8 cellular contexts compared by ENCODE assay signal in genomic region chr6:36839819-36840379, GRCh38. TPM values are rescaled to one million over a fixed set of nuclear protein-coding genes. Genes with fewer than 3 reads are reported as not detected.
DNase-seq lines count a peak whose midpoint lies in the region; ATAC-seq and TF ChIP-seq lines count a peak whose summit lies in the region.

No MANE protein-coding gene starts in this region.

- intact Hi-C loops in activated B cell treated with CpG ODN at 0.5 μM for 24 hours (cut with micrococcal nuclease) (no loop called here), dorsolateral prefrontal cortex (cut with DNase I) (loop anchor here in 1 of 2 donors (5.0 kb wide), 2 partner anchors 48 to 73 kb away; no protein-coding TSS in a partner anchor)

- no peak overlapping the region for H3K27ac Mint-ChIP-seq in activated B cell treated with CpG ODN at 0.5 μM for 24 hours

- no peaks in the 10 kb centered on the region for H3K79me1 ChIP-seq in mesenchymal stem cell (replicated peaks; ENCODE audit: low read length, poor library complexity, severe bottlenecking)

- peak; percentile 85 for DNase-seq in AG08396 (ENCODE audit: low spot score)
- DNase-seq in HFF-Myc (ENCODE audit: extremely low read depth, low read depth), result no peak
- peak; percentile 36 for DNase-seq in activated B cell treated with CpG ODN at 0.5 μM for 24 hours
- DNase-seq in dorsolateral prefrontal cortex, result peak in 5 of 10 donors; percentile 38 to 73 (median 55)
- DNase-seq in mesenchymal stem cell, result peak; percentile 40
- peak; percentile 21 for DNase-seq in stimulated activated naive CD4-positive, alpha-beta T cell treated with Interleukin-2 at 50 U/mL for 16 hours (lab: John Stamatoyannopoulos, UW)

- H3K9me3 ChIP-seq in mesenchymal stem cell (ENCODE audit: control insufficient read depth, low read length), result no peaks in the 10 kb centered on the region

- peak overlapping the region; percentile 81 for H3K4me3 Mint-ChIP-seq in activated B cell treated with CpG ODN at 0.5 μM for 24 hours

- ATAC-seq in activated B cell treated with CpG ODN at 0.5 μM for 24 hours (ENCODE audit: low read depth) (peak; percentile 73), HG02588 (IDR thresholded peaks at IDR 0.05; ENCODE audit: unreplicated experiment) (no peak), HG03097 (IDR thresholded peaks at IDR 0.05; ENCODE audit: low FRiP score, unreplicated experiment) (no peak)

- H3K9ac ChIP-seq in mesenchymal stem cell (ENCODE audit: low read length), result no peak overlapping the region

- H2BK15ac ChIP-seq in mesenchymal stem cell (ENCODE audit: low read depth, poor library complexity, severe bottlenecking), result no peak overlapping the region

- H3K4me3 ChIP-seq in HFF-Myc (replicated peaks; ENCODE audit: low read depth, low read length) (peak overlapping the region; percentile 42), dorsolateral prefrontal cortex (peak overlapping the region; percentile 26 to 73 (median 59)), mesenchymal stem cell (ENCODE audit: insufficient read depth in 1 of 2, low read depth in 1 of 2, low read length in 2 of 2) (peak overlapping the region; percentile 49 to 67)

- no peak overlapping the region for H3K4ac ChIP-seq in mesenchymal stem cell (ENCODE audit: low read depth in 1 of 2, low read length in 2 of 2)

- POLR2A ChIA-PET in activated B cell treated with CpG ODN at 0.5 μM for 24 hours (lab: Charles Lee), result interaction anchor here (0.6 kb wide), 1 partner anchor 245 kb away, joined by 3 read pairs; no protein-coding TSS in a partner anchor

- CTCF ChIA-PET in activated B cell treated with CpG ODN at 0.5 μM for 24 hours (lab: Charles Lee), result interaction anchor here (2.6 kb wide), 1 partner anchor 12 kb away, joined by 8 read pairs; no protein-coding TSS in a partner anchor

- H2AK5ac ChIP-seq in mesenchymal stem cell (ENCODE audit: low read length, severe bottlenecking), result no peak overlapping the region

- no peak overlapping the region for H2AFZ ChIP-seq in mesenchymal stem cell (ENCODE audit: low read depth, low read length)

- H3K23ac ChIP-seq in mesenchymal stem cell (ENCODE audit: low read length in 2 of 2), result peak overlapping the region in 1 of 2 experiments; percentile 1

- no peak overlapping the region for H4K8ac ChIP-seq in mesenchymal stem cell (ENCODE audit: low read length)

- peak overlapping the region; percentile 24 for H2BK120ac ChIP-seq in mesenchymal stem cell (ENCODE audit: low read depth, low read length)

- peak overlapping the region; percentile 86 for H3K4me2 ChIP-seq in mesenchymal stem cell (ENCODE audit: low read length, poor library complexity, severe bottlenecking)

- H3K27ac ChIP-seq in dorsolateral prefrontal cortex (peak overlapping the region in 51 of 59 donors; percentile 11 to 92 (median 70)), mesenchymal stem cell (ENCODE audit: low read length, poor library complexity, severe bottlenecking) (no peak overlapping the region)

- TF ChIP-seq CTCF in HFF-Myc (IDR thresholded peaks at IDR 0.05; ENCODE audit: low read depth, low read length, missing control alignments), result no peak
- no peak for TF ChIP-seq CTCF in activated B cell treated with CpG ODN at 0.5 μM for 24 hours (IDR thresholded peaks at IDR 0.05)
- TF ChIP-seq CTCF in dorsolateral prefrontal cortex (IDR thresholded peaks at IDR 0.05 in 54 of 56, conservative IDR thresholded peaks at IDR 0.05 in 2 of 56; ENCODE audit: low read depth in 1 of 56, partially characterized antibody in 56 of 56), result peak in 21 of 56 donors; percentile 9 to 41 (median 17)

- H2BK5ac ChIP-seq in mesenchymal stem cell (ENCODE audit: low read depth, low read length, poor library complexity, severe bottlenecking), result no peak overlapping the region

- peaks cover 0 to 4% (median 0%) of the 10 kb centered on the region in 45 donors for H3K27me3 ChIP-seq in dorsolateral prefrontal cortex
- H3K27me3 ChIP-seq in mesenchymal stem cell (ENCODE audit: control insufficient read depth in 1 of 2, insufficient read depth in 1 of 2, low read length in 2 of 2), result peaks cover 48 to 79% of the 10 kb centered on the region in 2 experiments

- H2BK12ac ChIP-seq in mesenchymal stem cell (ENCODE audit: low read length in 2 of 2), result no peak overlapping the region

- peaks cover 28% of the 10 kb centered on the region for H3K27me3 Mint-ChIP-seq in activated B cell treated with CpG ODN at 0.5 μM for 24 hours

- peaks cover 15% of the 10 kb centered on the region for H3K4me1 Mint-ChIP-seq in activated B cell treated with CpG ODN at 0.5 μM for 24 hours

- H3K36me3 Mint-ChIP-seq in activated B cell treated with CpG ODN at 0.5 μM for 24 hours (ENCODE audit: low read depth), result no peaks in the 10 kb centered on the region

- no peaks in the 10 kb centered on the region for H3K36me3 ChIP-seq in mesenchymal stem cell (ENCODE audit: control insufficient read depth in 1 of 2, insufficient read depth in 2 of 2, low read depth in 1 of 2, low read length in 2 of 2)

- peaks cover 20% of the 10 kb centered on the region for H3K4me1 ChIP-seq in mesenchymal stem cell (ENCODE audit: control insufficient read depth, insufficient read depth, low read depth, low read length)

- H4K91ac ChIP-seq in mesenchymal stem cell (ENCODE audit: low read length), result no peak overlapping the region

- peak overlapping the region in 1 of 2 experiments; percentile 15 for H3K18ac ChIP-seq in mesenchymal stem cell (ENCODE audit: low read depth in 1 of 2, low read length in 2 of 2)

- no peak overlapping the region for H3K14ac ChIP-seq in mesenchymal stem cell (ENCODE audit: low read length in 2 of 2)

- H3K9me3 Mint-ChIP-seq in activated B cell treated with CpG ODN at 0.5 μM for 24 hours, result no peaks in the 10 kb centered on the region

- 3% methylated on average over 29 of the region's 63 CpGs for WGBS in mesenchymal stem cell

RNA-seq across cellular contexts. Expression of gene CPNE5, which starts 0.7 kb away (rescaled TPM):
- total RNA-seq in activated B cell treated with CpG ODN at 0.5 μM for 24 hours (57.8 and 59.1 TPM in 2 replicates), dorsolateral prefrontal cortex (100 to 1,000 TPM in 69 of 120 experiments, 10 to 100 TPM in 51; 48.5 to 145 (median 105) TPM)
- 0.12 TPM for polyA plus RNA-seq in mesenchymal stem cell (2013, experiment 1 of 2)
- 0.14 TPM for polyA plus RNA-seq in mesenchymal stem cell (2013, experiment 2 of 2)

RNA-seq across cellular contexts. Expression of gene PPIL1, which starts 34.7 kb away (rescaled TPM):
- total RNA-seq in activated B cell treated with CpG ODN at 0.5 μM for 24 hours (23.4 and 27.0 TPM in 2 replicates), dorsolateral prefrontal cortex (10 to 100 TPM; 14.7 to 37.9 (median 25.3) TPM)
- polyA plus RNA-seq in mesenchymal stem cell (2013, experiment 1 of 2), result 33.0 TPM
- polyA plus RNA-seq in mesenchymal stem cell (2013, experiment 2 of 2), result 34.8 TPM

RNA-seq across cellular contexts. Expression of gene C6orf89, which starts 45.9 kb away (rescaled TPM):
- total RNA-seq in activated B cell treated with CpG ODN at 0.5 μM for 24 hours, result 29.7 and 30.3 TPM in 2 replicates
- 10 to 100 TPM; 52.9 to 88.0 (median 72.2) TPM for total RNA-seq in dorsolateral prefrontal cortex
- polyA plus RNA-seq in mesenchymal stem cell (2013, experiment 1 of 2), result 42.2 TPM
- 44.0 TPM for polyA plus RNA-seq in mesenchymal stem cell (2013, experiment 2 of 2)
